ENCODE assay signal across 8 cellular contexts in genomic region chr3:10192953-10193691, GRCh38. TPM values are rescaled to one million over a fixed set of nuclear protein-coding genes. Genes with fewer than 3 reads are reported as not detected.
DNase-seq lines count a peak whose midpoint lies in the region; ATAC-seq and TF ChIP-seq lines count a peak whose summit lies in the region.

No MANE protein-coding gene starts in this region.

- H3K36me3 Mint-ChIP-seq in activated naive CD4-positive, alpha-beta T cell treated with anti-CD3 and anti-CD28 coated beads, Interleukin-2, amount 50 U/mL, for 24 hours: peaks cover 3% of the 10 kb centered on the region

- no peaks in the 10 kb centered on the region for H3K36me3 ChIP-seq in Peyer's patch
- H3K36me3 ChIP-seq in right atrium auricular region: no peaks in the 10 kb centered on the region

- TF ChIP-seq POLR2A in Peyer's patch (IDR thresholded peaks at IDR 0.05): no peak

- no peaks in the 10 kb centered on the region for H3K27me3 ChIP-seq in Peyer's patch
- no peaks in the 10 kb centered on the region for H3K27me3 ChIP-seq in right atrium auricular region

- peaks cover 9 to 57% (median 52%) of the 10 kb centered on the region in 4 donors for H3K4me1 ChIP-seq in Peyer's patch
- H3K4me1 ChIP-seq in right atrium auricular region: peaks cover 0 to 70% of the 10 kb centered on the region in 2 donors

- H3K9me3 ChIP-seq in Peyer's patch (no peaks in the 10 kb centered on the region), right atrium auricular region (no peaks in the 10 kb centered on the region)

- H3K27ac Mint-ChIP-seq in activated naive CD4-positive, alpha-beta T cell treated with anti-CD3 and anti-CD28 coated beads, Interleukin-2, amount 50 U/mL, for 24 hours: peak overlapping the region; percentile 99

- H3K27ac ChIP-seq in Peyer's patch: peak overlapping the region; percentile 63 to 83 (median 80)
- H3K27ac ChIP-seq in right atrium auricular region: peak overlapping the region; percentile 77 to 94

- peak in 1 of 6 experiments; percentile 18 for TF ChIP-seq CTCF in Peyer's patch (IDR thresholded peaks at IDR 0.05)
- peak in 1 of 2 donors; percentile 29 for TF ChIP-seq CTCF in right atrium auricular region (IDR thresholded peaks at IDR 0.05)

- H3K4me3 Mint-ChIP-seq in activated naive CD4-positive, alpha-beta T cell treated with anti-CD3 and anti-CD28 coated beads, Interleukin-2, amount 50 U/mL, for 24 hours: peak overlapping the region; percentile 66

- H3K4me1 Mint-ChIP-seq in activated naive CD4-positive, alpha-beta T cell treated with anti-CD3 and anti-CD28 coated beads, Interleukin-2, amount 50 U/mL, for 24 hours: peaks cover 85% of the 10 kb centered on the region

- no peaks in the 10 kb centered on the region for H3K27me3 Mint-ChIP-seq in activated naive CD4-positive, alpha-beta T cell treated with anti-CD3 and anti-CD28 coated beads, Interleukin-2, amount 50 U/mL, for 24 hours

- peak; percentile 44 for DNase-seq in Ammon's horn (ENCODE audit: low spot score)
- DNase-seq in Peyer's patch: peak in 2 of 3 donors; percentile 93
- DNase-seq in right atrium auricular region (ENCODE audit: low spot score): no peak
- peak; percentile 57 to 59 (median 57) for DNase-seq in stimulated activated CD4-positive, alpha-beta T cell treated with anti-CD3 and anti-CD28 coated beads, Interleukin-12 subunit alpha, Interleukin-12 subunit beta, amount 100 ng/mL, for 48 hours (ENCODE audit: low read depth in 2 of 3, low spot score in 1 of 3)
- DNase-seq in SKM-1 treated with dmso at 0.1 percent for 144 hours (lab: John Stamatoyannopoulos, UW; ENCODE audit: unreplicated experiment): no peak
- no peak for DNase-seq in NCI-H1930 (lab: John Stamatoyannopoulos, UW)

- H3K9me3 Mint-ChIP-seq in activated naive CD4-positive, alpha-beta T cell treated with anti-CD3 and anti-CD28 coated beads, Interleukin-2, amount 50 U/mL, for 24 hours: no peaks in the 10 kb centered on the region

- peak; percentile 46 for ATAC-seq in GM21381 (IDR thresholded peaks at IDR 0.05; ENCODE audit: unreplicated experiment)

- no peak overlapping the region for H3K4me3 ChIP-seq in Peyer's patch
- H3K4me3 ChIP-seq in right atrium auricular region: no peak overlapping the region

RNA-seq across cellular contexts. Expression of gene IRAK2, which starts 28.4 kb away (rescaled TPM):
- 10 to 100 TPM in 3 of 4 donors, 1 to 10 TPM in 1; 9.1 to 17.3 (median 11.0) TPM for total RNA-seq in Peyer's patch
- 1 to 10 TPM; 1.1 to 2.8 TPM for total RNA-seq in right atrium auricular region

RNA-seq across cellular contexts. Expression of gene VHL, which starts 51.5 kb away (rescaled TPM):
- total RNA-seq in Peyer's patch (10 to 100 TPM; 44.0 to 62.7 (median 52.6) TPM), right atrium auricular region (10 to 100 TPM; 14.1 to 16.5 TPM)

RNA-seq across cellular contexts. Expression of gene TATDN2, which starts 55.1 kb away (rescaled TPM):
- total RNA-seq in Peyer's patch (10 to 100 TPM; 30.3 to 52.8 (median 36.9) TPM), right atrium auricular region (10 to 100 TPM in 1 of 2 donors, 1 to 10 TPM in 1; 9.8 to 14.3 TPM)

Comparison
In these comparisons a context has a peak if more than half of its experiments do, and no peak if none do; other contexts are left out.
1. DNase-seq: peak in Ammon's horn (single experiment), Peyer's patch (2 of 3) and stimulated activated CD4-positive, alpha-beta T cell treated with anti-CD3 and anti-CD28 coated beads, Interleukin-12 subunit alpha, Interleukin-12 subunit beta, amount 100 ng/mL, for 48 hours (3 of 3); none in right atrium auricular region (single experiment), SKM-1 treated with dmso at 0.1 percent for 144 hours (single experiment) and NCI-H1930 (0 of 2).